Comparison of ENCODE assay signal across 1 cellular context in genomic region chr15:39924437-39924836, GRCh38.
TF ChIP-seq lines count a peak whose summit lies in the region.

No MANE protein-coding gene starts in this region.

TF ChIP-seq in H1, 55 proteins besides CTCF, POLR2A, EP300 and RAD21:
- TF ChIP-seq MAFK (IDR thresholded peaks at IDR 0.05; ENCODE audit: low read depth, low read length) (no peak), HDAC2 (IDR thresholded peaks at IDR 0.05; ENCODE audit: borderline replicate concordance in 1 of 2, low read depth in 2 of 2, low read length in 2 of 2) (no peak), EGR1 (IDR thresholded peaks at IDR 0.05; ENCODE audit: borderline replicate concordance, low read depth, low read length) (no peak), BACH1 (IDR thresholded peaks at IDR 0.05; ENCODE audit: low read length) (no peak), TAF7 (optimal IDR thresholded peaks at IDR 0.05; ENCODE audit: borderline replicate concordance, low read depth, low read length) (no peak), TAF1 (IDR thresholded peaks at IDR 0.05; ENCODE audit: low read depth, low read length) (no peak), CBX5 (IDR thresholded peaks at IDR 0.05; ENCODE audit: low read depth, low read length) (no peak), SP2 (IDR thresholded peaks at IDR 0.05; ENCODE audit: low read length) (no peak), ATF2 (IDR thresholded peaks at IDR 0.05; ENCODE audit: low read length) (no peak), BCL11A (IDR thresholded peaks at IDR 0.05; ENCODE audit: low read depth in 2 of 2, low read length in 2 of 2) (no peak), POLR2AphosphoS5 (IDR thresholded peaks at IDR 0.05; ENCODE audit: low read depth, low read length) (no peak), RBBP5 (IDR thresholded peaks at IDR 0.05; ENCODE audit: borderline replicate concordance, low read depth, low read length) (no peak), GABPA (IDR thresholded peaks at IDR 0.05; ENCODE audit: borderline replicate concordance, insufficient read depth, low read length) (no peak), GTF2F1 (IDR thresholded peaks at IDR 0.05; ENCODE audit: borderline replicate concordance, low read depth, low read length) (no peak), RXRA (IDR thresholded peaks at IDR 0.05; ENCODE audit: insufficient read depth, low read depth, low read length) (no peak), FOSL1 (IDR thresholded peaks at IDR 0.05; ENCODE audit: insufficient read depth, low read depth, low read length) (no peak), CHD7 (IDR thresholded peaks at IDR 0.05; ENCODE audit: insufficient replicate concordance, low read length) (no peak), TBP (IDR thresholded peaks at IDR 0.05; ENCODE audit: low read depth, low read length) (no peak), POU5F1 (IDR thresholded peaks at IDR 0.05; ENCODE audit: low read depth, low read length) (no peak)
TF ChIP-seq in H1: peak in this region for 0.
